ENCODE assay signal across 8 cellular contexts in genomic region chr22:20957691-20958440, GRCh38. TPM values are rescaled to one million over a fixed set of nuclear protein-coding genes. Genes with fewer than 3 reads are reported as not detected.
DNase-seq lines count a peak whose midpoint lies in the region; ATAC-seq and TF ChIP-seq lines count a peak whose summit lies in the region.

No MANE protein-coding gene starts in this region.

- ATAC-seq in Right ventricle myocardium superior (ENCODE audit: poor library complexity) (peak; percentile 76), psoas muscle (peak; percentile 22 to 49 (median 35)), HG03025 (IDR thresholded peaks at IDR 0.05; ENCODE audit: low FRiP score, unreplicated experiment) (no peak), omental fat pad (ENCODE audit: low FRiP score) (no peak), HG02973 (IDR thresholded peaks at IDR 0.05; ENCODE audit: unreplicated experiment) (no peak)

- TF ChIP-seq CTCF in WI38 (IDR thresholded peaks at IDR 0.05; ENCODE audit: low read depth, low read length) = no peak
- TF ChIP-seq CTCF in psoas muscle (IDR thresholded peaks at IDR 0.05) = no peak
- no peak for TF ChIP-seq CTCF in omental fat pad (IDR thresholded peaks at IDR 0.05)

- peaks cover 6% of the 10 kb centered on the region for H3K4me1 ChIP-seq in psoas muscle

- H3K4me3 ChIP-seq in WI38 (ENCODE audit: low read depth, low read length) = peak overlapping the region; percentile 35
- peak overlapping the region; percentile 68 for H3K4me3 ChIP-seq in psoas muscle

- H3K27ac ChIP-seq in psoas muscle = no peak overlapping the region

- no peaks in the 10 kb centered on the region for H3K27me3 ChIP-seq in psoas muscle (ENCODE audit: insufficient read depth in 3 of 3, low read length in 2 of 3)

- peak; percentile 59 for DNase-seq in activated CD8-positive, alpha-beta memory T cell treated with anti-CD3 and anti-CD28 coated beads, Interleukin-2, amount 50 U/mL, for 48 hours
- no peak for DNase-seq in activated CD8-positive, alpha-beta memory T cell treated with anti-CD3 and anti-CD28 coated beads, Interleukin-2, amount 50 U/mL, for 4 hours
- DNase-seq in Right ventricle myocardium superior (peak; percentile 69), psoas muscle (peak in 1 of 2 donors; percentile 66), omental fat pad (ENCODE audit: low spot score) (no peak)

- no peaks in the 10 kb centered on the region for H3K9me3 ChIP-seq in psoas muscle

- WGBS in psoas muscle, 3 donors = 4 to 6% (median 5%) methylated on average over 25 to 32 of the region's 32 CpGs

- intact Hi-C loops in Right ventricle myocardium superior (cut with DNase I) = no loop called here
- intact Hi-C loops in psoas muscle (cut with DNase I) = loop anchor here in 1 of 2 donors (5.0 kb wide), 1 partner anchor 71 kb away; no protein-coding TSS in a partner anchor

- H3K36me3 ChIP-seq in psoas muscle (ENCODE audit: insufficient read depth in 1 of 2, low read depth in 1 of 2) = peaks cover 0 to 10% of the 10 kb centered on the region in 2 donors

RNA-seq across cellular contexts. Expression of gene AIFM3, which starts 9.2 kb away (rescaled TPM):
- total RNA-seq in Right ventricle myocardium superior (0.67 TPM), psoas muscle (under 1 TPM; 0.25 to 0.74 (median 0.49) TPM), omental fat pad (1 to 10 TPM; 1.0 to 2.6 (median 2.0) TPM)
- under 1 TPM; 0.30 to 0.77 (median 0.53) TPM for polyA plus RNA-seq in psoas muscle

RNA-seq across cellular contexts. Expression of gene LZTR1, which starts 24.2 kb away (rescaled TPM):
- total RNA-seq in Right ventricle myocardium superior (24.7 TPM), psoas muscle (10 to 100 TPM; 23.4 to 37.1 (median 29.8) TPM), omental fat pad (10 to 100 TPM; 45.8 to 66.5 (median 56.9) TPM)
- 10 to 100 TPM; 17.1 to 30.8 (median 22.5) TPM for polyA plus RNA-seq in psoas muscle

RNA-seq across cellular contexts. Expression of gene CRKL, which starts 40.7 kb away (rescaled TPM):
- total RNA-seq in Right ventricle myocardium superior (50.1 TPM), psoas muscle (10 to 100 TPM; 66.0 to 81.0 (median 73.4) TPM), omental fat pad (10 to 100 TPM; 37.9 to 51.6 (median 45.4) TPM)
- 10 to 100 TPM; 29.7 to 94.7 (median 49.8) TPM for polyA plus RNA-seq in psoas muscle

RNA-seq across cellular contexts. Expression of gene THAP7, which starts 44.1 kb away (rescaled TPM):
- total RNA-seq in Right ventricle myocardium superior = 19.4 TPM
- 10 to 100 TPM; 25.2 to 39.2 (median 28.6) TPM for total RNA-seq in psoas muscle
- polyA plus RNA-seq in psoas muscle = 10 to 100 TPM; 48.9 to 67.5 (median 52.0) TPM
- 10 to 100 TPM; 27.4 to 34.2 (median 32.8) TPM for total RNA-seq in omental fat pad

RNA-seq across cellular contexts. Expression of gene P2RX6, which starts 57.1 kb away (rescaled TPM):
- 3.9 TPM for total RNA-seq in Right ventricle myocardium superior
- total RNA-seq in psoas muscle = 10 to 100 TPM; 23.7 to 47.7 (median 36.1) TPM
- polyA plus RNA-seq in psoas muscle = 10 to 100 TPM; 11.3 to 40.4 (median 26.2) TPM
- 1 to 10 TPM in 2 of 4 donors, not detected in 2; 1.0 to 1.9 TPM for total RNA-seq in omental fat pad

Comparison
In these comparisons a context has a peak if more than half of its experiments do, and no peak if none do; other contexts are left out.
1. DNase-seq: peak in activated CD8-positive, alpha-beta memory T cell treated with anti-CD3 and anti-CD28 coated beads, Interleukin-2, amount 50 U/mL, for 48 hours (single experiment) and Right ventricle myocardium superior (single experiment); none in activated CD8-positive, alpha-beta memory T cell treated with anti-CD3 and anti-CD28 coated beads, Interleukin-2, amount 50 U/mL, for 4 hours (single experiment) and omental fat pad (single experiment).
2. ATAC-seq: peak in Right ventricle myocardium superior (single experiment) and psoas muscle (4 of 4); none in HG03025 (single experiment), omental fat pad (single experiment) and HG02973 (single experiment).